1 cellular context compared by ENCODE assay signal in genomic region chr13:28449826-28450773, GRCh38.
TF ChIP-seq lines count a peak whose summit lies in the region.

No MANE protein-coding gene starts in this region.

TF ChIP-seq in endothelial cell of umbilical vein, 7 proteins besides CTCF, POLR2A, EP300 and RAD21 (continued from another document):
- TF ChIP-seq MAX (IDR thresholded peaks at IDR 0.05; ENCODE audit: insufficient read depth, insufficient read length) (no peak), FOS (IDR thresholded peaks at IDR 0.05; ENCODE audit: borderline replicate concordance, insufficient read depth, low read length) (no peak), JUN (IDR thresholded peaks at IDR 0.05; ENCODE audit: borderline replicate concordance, insufficient read depth, insufficient read length, low read depth) (no peak)
